28 cellular contexts compared by ENCODE assay signal in genomic region chr5:180202939-180203573, GRCh38. TPM values are rescaled to one million over a fixed set of nuclear protein-coding genes. Genes with fewer than 3 reads are reported as not detected.
"Had no signal": no experiment of that assay in that cellular context is flagged by ENCODE, and none has a peak within 500 bp of the region (broad histone marks: within the 10 kb centered on the region; RNA-seq: fewer than 3 reads in every experiment).

No MANE protein-coding gene starts in this region.

- H3K9me3 Mint-ChIP-seq: activated B cell treated with CpG ODN at 0.5 μM for 24 hours; activated T-cell treated with anti-CD3 and anti-CD28 coated beads, Interleukin-2, amount 50 U/mL, for 24 hours; activated T-helper 2 cell treated with anti-CD3 and anti-CD28 coated beads, Interferon-gamma antibody, Interleukin-2, Interleukin-4, amounts not matched to agents 10 μg/mL and 5 μg/mL and 100 μg/mL, durations not matched to agents 14 hours and 24 hours and 36 hours; central memory CD8-positive, alpha-beta T cell; T-cell had no signal

- H3K27ac Mint-ChIP-seq: activated B cell treated with CpG ODN at 0.5 μM for 24 hours; activated CD8-positive, alpha-beta memory T cell treated with anti-CD3 and anti-CD28 coated beads, Interleukin-2, amount 10 ng/mL, durations not matched to agents 7 days and 5 days; activated naive CD8-positive, alpha-beta T cell; activated T-cell treated with anti-CD3 and anti-CD28 coated beads, Interleukin-2, amount 50 U/mL, for 24 hours; activated T-helper 2 cell treated with anti-CD3 and anti-CD28 coated beads, Interferon-gamma antibody, Interleukin-2, Interleukin-4, amounts not matched to agents 10 μg/mL and 5 μg/mL and 100 μg/mL, durations not matched to agents 14 hours and 24 hours and 36 hours; brain; T-cell had no signal

- DNase-seq: activated B cell treated with CpG ODN at 0.5 μM for 24 hours; activated CD4-positive, alpha-beta T cell treated with anti-CD3 and anti-CD28 coated beads for 1 hour; activated CD4-positive, alpha-beta T cell treated with anti-CD3 and anti-CD28 coated beads, Interleukin-2, amount 50 U/mL, for 1 hour; activated CD8-positive, alpha-beta memory T cell treated with anti-CD3 and anti-CD28 coated beads, Interleukin-2, amount 10 ng/mL, durations not matched to agents 7 days and 5 days; activated gamma-delta T cell treated with Interleukin-2 at 50 U/mL for 16 hours; activated T-cell treated with anti-CD3 and anti-CD28 coated beads, Interleukin-2, amount 50 U/mL, for 24 hours; amygdala; Karpas-422; NCI-H1105 treated with DMSO at 0.1 percent for 48 hours; NCI-H1436 treated with DMSO at 0.1 percent for 48 hours; NCI-H187; NCI-H2081 treated with DMSO at 0.1 percent for 48 hours; NCI-H226; NCI-H526; NCI-H82; T-cell; T-helper 2 cell; T1000 had no signal

- ATAC-seq: activated CD8-positive, alpha-beta memory T cell treated with anti-CD3 and anti-CD28 coated beads, Interleukin-2, amount 10 ng/mL, durations not matched to agents 7 days and 5 days; K562; Right ventricle myocardium inferior; T-cell had no signal

- FAIRE-seq: astrocyte, K562, TTC549 had no signal

- H3K27ac ChIP-seq: SK-N-MC had no signal

- H3K4me1 Mint-ChIP-seq: central memory CD8-positive, alpha-beta T cell had no signal

- H3K4me3 ChIP-seq: K562, SK-N-MC had no signal

- H3K36me3 Mint-ChIP-seq: activated CD8-positive, alpha-beta memory T cell treated with anti-CD3 and anti-CD28 coated beads, Interleukin-2, amount 10 ng/mL, durations not matched to agents 7 days and 5 days; activated naive CD8-positive, alpha-beta T cell; brain; T-cell had no signal

- H3K4me3 Mint-ChIP-seq: activated B cell treated with CpG ODN at 0.5 μM for 24 hours; activated CD8-positive, alpha-beta memory T cell treated with anti-CD3 and anti-CD28 coated beads, Interleukin-2, amount 10 ng/mL, durations not matched to agents 7 days and 5 days; activated naive CD8-positive, alpha-beta T cell; activated T-cell treated with anti-CD3 and anti-CD28 coated beads, Interleukin-2, amount 50 U/mL, for 24 hours; brain; central memory CD8-positive, alpha-beta T cell; T-cell had no signal

RNA-seq across cellular contexts. Expression of gene RASGEF1C, which starts 6.0 kb away (rescaled TPM):
- total RNA-seq: activated B cell treated with CpG ODN at 0.5 μM for 24 hours; activated CD8-positive, alpha-beta memory T cell treated with anti-CD3 and anti-CD28 coated beads, Interleukin-2, amount 10 ng/mL, durations not matched to agents 7 days and 5 days; activated T-helper 2 cell treated with anti-CD3 and anti-CD28 coated beads, Interferon-gamma antibody, Interleukin-2, Interleukin-4, amounts not matched to agents 10 μg/mL and 5 μg/mL and 100 μg/mL, durations not matched to agents 14 hours and 24 hours and 36 hours; OCI-LY7; T-cell had no signal
